ENCODE assay signal across 2 cellular contexts in genomic region chr17:82098939-82099765, GRCh38.
TF ChIP-seq lines count a peak whose summit lies in the region.

No MANE protein-coding gene starts in this region.

TF ChIP-seq in K562, 482 proteins besides CTCF, POLR2A, EP300 and RAD21 (continued from another document and continues in another):
- TF ChIP-seq CUX1 (CRISPR knock-in tag; IDR thresholded peaks at IDR 0.05) = no peak
- no peak for TF ChIP-seq POU5F1 (IDR thresholded peaks at IDR 0.05; ENCODE audit: borderline replicate concordance, low read depth, low read length, partially characterized antibody)
- TF ChIP-seq POLR2G (IDR thresholded peaks at IDR 0.05; ENCODE audit: low read depth, low read length) = peak; percentile 81
- 0 out of 2 replicates have a peak, but pooled peaks have one; percentile 8 for TF ChIP-seq ZSCAN29 (IDR thresholded peaks at IDR 0.05)
- peak; percentile 66 for TF ChIP-seq USF2 (CRISPR knock-in tag; IDR thresholded peaks at IDR 0.05)
- TF ChIP-seq MLX (CRISPR knock-in tag; conservative IDR thresholded peaks at IDR 0.05) = peak in 1 of 2 experiments; percentile 18; a peak in 1 of 4 replicates
- TF ChIP-seq ZNF133 (CRISPR knock-in tag; IDR thresholded peaks at IDR 0.05) = no peak
- TF ChIP-seq ZNF512 (tag; IDR thresholded peaks at IDR 0.05) = no peak
- peak; percentile 79; the same call in 1 of the 2 replicates for TF ChIP-seq TGIF2 (CRISPR knock-in tag; IDR thresholded peaks at IDR 0.05)
- no peak for TF ChIP-seq ETV6 (IDR thresholded peaks at IDR 0.05; ENCODE audit: borderline replicate concordance in 1 of 2, low read depth in 2 of 2, low read length in 1 of 2)
- 0 out of 2 replicates have a peak, but pooled peaks have one; percentile 27 for TF ChIP-seq ETV6 (CRISPR knock-in tag; IDR thresholded peaks at IDR 0.05; ENCODE audit: borderline replicate concordance)
- TF ChIP-seq CHD4 (IDR thresholded peaks at IDR 0.05; ENCODE audit: insufficient read depth, insufficient replicate concordance, low read depth, low read length, poor library complexity, severe bottlenecking) = no peak
- peak; percentile 56; the same call in 1 of the 2 replicates for TF ChIP-seq ZNF766 (CRISPR knock-in tag; conservative IDR thresholded peaks at IDR 0.05)
- TF ChIP-seq NFRKB (IDR thresholded peaks at IDR 0.05; ENCODE audit: low read depth) = peak; percentile 82; the same call in 1 of the 2 replicates
- TF ChIP-seq CAMTA2 (CRISPR knock-in tag; conservative IDR thresholded peaks at IDR 0.05) = no peak

TF ChIP-seq in HepG2, 621 proteins besides CTCF, POLR2A, EP300 and RAD21 (continued from another document and continues in another):
- TF ChIP-seq ZNF639 (CRISPR knock-in tag; conservative IDR thresholded peaks at IDR 0.05) = no peak
- no peak for TF ChIP-seq SOX6 (IDR thresholded peaks at IDR 0.05)
- TF ChIP-seq SOX6 (CRISPR knock-in tag; IDR thresholded peaks at IDR 0.05) = 0 out of 2 replicates have a peak, but pooled peaks have one; percentile 28
- TF ChIP-seq CEBPZ (IDR thresholded peaks at IDR 0.05; ENCODE audit: low read length) = no peak
- no peak for TF ChIP-seq ZFP36L1 (CRISPR knock-in tag; IDR thresholded peaks at IDR 0.05)
- TF ChIP-seq TBX3 (IDR thresholded peaks at IDR 0.05; ENCODE audit: borderline replicate concordance) = no peak
- 0 out of 2 replicates have a peak, but pooled peaks have one; percentile 26 for TF ChIP-seq ETS1 (CRISPR knock-in tag; IDR thresholded peaks at IDR 0.05)
- TF ChIP-seq ZNF691 (CRISPR knock-in tag; IDR thresholded peaks at IDR 0.05; ENCODE audit: borderline replicate concordance, low read depth) = 0 out of 2 replicates have a peak, but pooled peaks have one; percentile 14
- peak; percentile 71; the same call in 1 of the 2 replicates for TF ChIP-seq HIVEP1 (CRISPR knock-in tag; IDR thresholded peaks at IDR 0.05)
- TF ChIP-seq SRSF1 (optimal IDR thresholded peaks at IDR 0.05; ENCODE audit: low read depth, low read length) = peak; percentile 96
- no peak for TF ChIP-seq ZNF326 (CRISPR knock-in tag; IDR thresholded peaks at IDR 0.05; ENCODE audit: borderline replicate concordance)
- TF ChIP-seq ZGPAT (CRISPR knock-in tag; IDR thresholded peaks at IDR 0.05) = peak; percentile 75; the same call in 1 of the 2 replicates
- TF ChIP-seq RBM22 (optimal IDR thresholded peaks at IDR 0.05; ENCODE audit: low read length) = no peak
- no peak for TF ChIP-seq ZNF292 (CRISPR knock-in tag; IDR thresholded peaks at IDR 0.05; ENCODE audit: borderline replicate concordance, low read depth)
- TF ChIP-seq TMF1 (CRISPR knock-in tag; IDR thresholded peaks at IDR 0.05; ENCODE audit: low read depth) = 0 out of 2 replicates have a peak, but pooled peaks have one; percentile 7
- no peak for TF ChIP-seq ZNF121 (CRISPR knock-in tag; IDR thresholded peaks at IDR 0.05)
- TF ChIP-seq SOX13 (IDR thresholded peaks at IDR 0.05) = no peak
- TF ChIP-seq SOX13 (CRISPR knock-in tag; conservative IDR thresholded peaks at IDR 0.05 in 1 of 2, IDR thresholded peaks at IDR 0.05 in 1 of 2) = no peak
- TF ChIP-seq ZNF557 (CRISPR knock-in tag; IDR thresholded peaks at IDR 0.05) = no peak
- no peak for TF ChIP-seq HOXD1 (CRISPR knock-in tag; IDR thresholded peaks at IDR 0.05)
- TF ChIP-seq MXD3 (CRISPR knock-in tag; IDR thresholded peaks at IDR 0.05) = peak; percentile 54; the same call in 1 of the 2 replicates
- TF ChIP-seq KDM5B (CRISPR knock-in tag; IDR thresholded peaks at IDR 0.05; ENCODE audit: borderline replicate concordance) = peak; percentile 93
- TF ChIP-seq CREB3 (CRISPR knock-in tag; IDR thresholded peaks at IDR 0.05) = no peak
- TF ChIP-seq ZNF850 (CRISPR knock-in tag; conservative IDR thresholded peaks at IDR 0.05) = 0 out of 2 replicates have a peak, but pooled peaks have one; percentile 19
- TF ChIP-seq SRY (CRISPR knock-in tag; IDR thresholded peaks at IDR 0.05) = peak; percentile 35; the same call in 1 of the 2 replicates
- peak; percentile 4; the same call in 1 of the 2 replicates for TF ChIP-seq ZSCAN20 (CRISPR knock-in tag; IDR thresholded peaks at IDR 0.05; ENCODE audit: borderline replicate concordance)
- TF ChIP-seq ZBTB4 (CRISPR knock-in tag; IDR thresholded peaks at IDR 0.05; ENCODE audit: borderline replicate concordance) = 0 out of 2 replicates have a peak, but pooled peaks have one; percentile 93
- TF ChIP-seq IRF9 (CRISPR knock-in tag; IDR thresholded peaks at IDR 0.05; ENCODE audit: borderline replicate concordance) = peak; percentile 49
- TF ChIP-seq NFYB (CRISPR knock-in tag; IDR thresholded peaks at IDR 0.05) = no peak
- no peak for TF ChIP-seq TEF (CRISPR knock-in tag; IDR thresholded peaks at IDR 0.05)
- peak; percentile 80 for TF ChIP-seq ZNF430 (CRISPR knock-in tag; IDR thresholded peaks at IDR 0.05)
- TF ChIP-seq NR1H2 (CRISPR knock-in tag; IDR thresholded peaks at IDR 0.05; ENCODE audit: borderline replicate concordance, low read depth) = peak; percentile 100
- no peak for TF ChIP-seq ZBTB7A (CRISPR knock-in tag; IDR thresholded peaks at IDR 0.05)
- peak; percentile 68 for TF ChIP-seq ZNF547 (CRISPR knock-in tag; IDR thresholded peaks at IDR 0.05)
- 0 out of 2 replicates have a peak, but pooled peaks have one; percentile 33 for TF ChIP-seq POGZ (CRISPR knock-in tag; IDR thresholded peaks at IDR 0.05)
- TF ChIP-seq MYPOP (CRISPR knock-in tag; IDR thresholded peaks at IDR 0.05) = peak; percentile 25; the same call in 1 of the 2 replicates
- no peak for TF ChIP-seq GATAD2A (CRISPR knock-in tag; IDR thresholded peaks at IDR 0.05)
- TF ChIP-seq REXO4 (CRISPR knock-in tag; IDR thresholded peaks at IDR 0.05; ENCODE audit: borderline replicate concordance) = no peak
- TF ChIP-seq RARA (CRISPR knock-in tag; IDR thresholded peaks at IDR 0.05) = peak; percentile 26
- TF ChIP-seq ZSCAN25 (CRISPR knock-in tag; IDR thresholded peaks at IDR 0.05) = 0 out of 2 replicates have a peak, but pooled peaks have one; percentile 20
